ENCODE assay signal across 1 cellular context in genomic region chr4:8538703-8539567, GRCh38.
A peak's percentile ranks its signal among the peaks of the same experiment; 100 is the strongest.
TF ChIP-seq lines count a peak whose summit lies in the region.

No MANE protein-coding gene starts in this region.

TF ChIP-seq in IMR-90, 13 proteins besides CTCF, POLR2A, EP300 and RAD21:
- TF ChIP-seq RCOR1 (IDR thresholded peaks at IDR 0.05; ENCODE audit: insufficient replicate concordance, low read length) (peak; percentile 25), MXI1 (IDR thresholded peaks at IDR 0.05; ENCODE audit: borderline replicate concordance, low read depth, low read length) (no peak), MAZ (IDR thresholded peaks at IDR 0.05; ENCODE audit: borderline replicate concordance, low read depth, low read length) (no peak), RFX5 (IDR thresholded peaks at IDR 0.05; ENCODE audit: low read depth, low read length) (no peak), FOS (IDR thresholded peaks at IDR 0.05; ENCODE audit: low read depth, low read length) (peak; percentile 55), NFE2L2 (IDR thresholded peaks at IDR 0.05; ENCODE audit: low read depth, low read length) (no peak), BHLHE40 (IDR thresholded peaks at IDR 0.05; ENCODE audit: low read depth, low read length) (no peak), CHD1 (IDR thresholded peaks at IDR 0.05; ENCODE audit: low read depth, low read length) (no peak), MAFK (IDR thresholded peaks at IDR 0.05; ENCODE audit: low read depth, low read length) (no peak), CEBPB (IDR thresholded peaks at IDR 0.05; ENCODE audit: low read depth, low read length) (peak; percentile 79), SMC3 (IDR thresholded peaks at IDR 0.05; ENCODE audit: low read depth, low read length) (no peak), USF2 (IDR thresholded peaks at IDR 0.05; ENCODE audit: low read depth, low read length) (no peak)
- TF ChIP-seq, protein P1, sequence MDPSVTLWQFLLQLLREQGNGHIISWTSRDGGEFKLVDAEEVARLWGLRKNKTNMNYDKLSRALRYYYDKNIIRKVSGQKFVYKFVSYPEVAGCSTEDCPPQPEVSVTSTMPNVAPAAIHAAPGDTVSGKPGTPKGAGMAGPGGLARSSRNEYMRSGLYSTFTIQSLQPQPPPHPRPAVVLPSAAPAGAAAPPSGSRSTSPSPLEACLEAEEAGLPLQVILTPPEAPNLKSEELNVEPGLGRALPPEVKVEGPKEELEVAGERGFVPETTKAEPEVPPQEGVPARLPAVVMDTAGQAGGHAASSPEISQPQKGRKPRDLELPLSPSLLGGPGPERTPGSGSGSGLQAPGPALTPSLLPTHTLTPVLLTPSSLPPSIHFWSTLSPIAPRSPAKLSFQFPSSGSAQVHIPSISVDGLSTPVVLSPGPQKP (IDR thresholded peaks at IDR 0.05; ENCODE audit: borderline replicate concordance, low read depth, low read length), result no peak
